Comparison of ENCODE assay signal across 11 cellular contexts in the genomic region with DNA sequence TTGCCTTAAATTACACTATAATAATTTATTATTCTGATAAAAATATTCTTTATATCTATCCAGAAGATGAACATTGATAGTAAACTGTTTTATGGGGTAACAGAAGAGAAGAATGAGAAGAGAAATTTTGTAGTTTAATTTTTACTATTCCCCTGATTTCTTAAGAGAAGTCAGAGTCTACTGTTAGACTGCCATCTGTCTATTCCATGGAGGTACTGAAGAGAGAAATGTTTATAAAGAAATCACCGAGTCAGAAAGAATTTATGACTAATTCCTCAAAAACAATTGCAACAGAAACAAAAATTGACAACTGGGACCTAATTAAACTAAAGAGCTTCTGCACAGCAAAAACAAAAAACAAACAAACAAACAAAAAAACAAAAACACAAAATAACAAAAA.
DNase-seq lines count a peak whose midpoint lies in the region; ATAC-seq, FAIRE-seq and TF ChIP-seq lines count a peak whose summit lies in the region.
"Had no signal": no experiment of that assay in that cellular context is flagged by ENCODE, and none has a peak within 500 bp of the region (broad histone marks: within the 10 kb centered on the region; RNA-seq: fewer than 3 reads in every experiment).

No MANE protein-coding gene starts in this region.

- H3K9me3 Mint-ChIP-seq in MCF 10A (ENCODE audit: unreplicated experiment) (no peaks in the 10 kb centered on the region), type B pancreatic cell (no peaks in the 10 kb centered on the region)
- H3K9me3 Mint-ChIP-seq: activated naive CD8-positive, alpha-beta T cell treated with anti-CD3 and anti-CD28 coated beads, Interleukin-2, amount 10 ng/mL, durations not matched to agents 7 days and 5 days; CD4-positive, CD25-positive, alpha-beta regulatory T cell had no signal

- H3K4me3 Mint-ChIP-seq in MCF 10A (ENCODE audit: unreplicated experiment) (no peak overlapping the region), type B pancreatic cell (no peak overlapping the region)
- H3K4me3 Mint-ChIP-seq: activated naive CD8-positive, alpha-beta T cell treated with anti-CD3 and anti-CD28 coated beads, Interleukin-2, amount 10 ng/mL, durations not matched to agents 7 days and 5 days; CD4-positive, CD25-positive, alpha-beta regulatory T cell had no signal

- H3K9me3 ChIP-seq in breast epithelium (no peaks in the 10 kb centered on the region), ovary (no peaks in the 10 kb centered on the region)

- peak; percentile 71 for ATAC-seq in SK-N-SH treated with all-trans-retinoic acid at 6 μM for 48 hours
- ATAC-seq: left colon had no signal

- peaks cover 16% of the 10 kb centered on the region for H3K36me3 Mint-ChIP-seq in MCF 10A (ENCODE audit: insufficient read depth, unreplicated experiment)
- peaks cover 9% of the 10 kb centered on the region for H3K36me3 Mint-ChIP-seq in type B pancreatic cell

- peak; percentile 90 for FAIRE-seq in frontal cortex (lab: Jason Lieb, UNC)

- peak; percentile 30 for DNase-seq in MCF 10A (ENCODE audit: unreplicated experiment)
- DNase-seq in breast epithelium (ENCODE audit: low spot score in 2 of 2) = no peak
- DNase-seq in frontal cortex (ENCODE audit: low spot score in 2 of 2) = no peak
- DNase-seq in type B pancreatic cell (ENCODE audit: extremely low spot score, unreplicated experiment) = no peak
- DNase-seq in ovary = no peak
- DNase-seq in NCI-H2107 (lab: John Stamatoyannopoulos, UW) = no peak
- DNase-seq in NCI-H128 (lab: John Stamatoyannopoulos, UW; ENCODE audit: unreplicated experiment) = no peak
- DNase-seq: activated naive CD8-positive, alpha-beta T cell treated with anti-CD3 and anti-CD28 coated beads, Interleukin-2, amount 10 ng/mL, durations not matched to agents 7 days and 5 days; CD4-positive, CD25-positive, alpha-beta regulatory T cell; left colon had no signal

- no peaks in the 10 kb centered on the region for H3K36me3 ChIP-seq in breast epithelium
- H3K36me3 ChIP-seq in ovary = no peaks in the 10 kb centered on the region

- H3K4me1 ChIP-seq in breast epithelium = no peaks in the 10 kb centered on the region
- no peaks in the 10 kb centered on the region for H3K4me1 ChIP-seq in ovary (ENCODE audit: insufficient read depth)

- H3K27ac Mint-ChIP-seq in MCF 10A (ENCODE audit: low read depth, unreplicated experiment) = no peak overlapping the region
- H3K27ac Mint-ChIP-seq in type B pancreatic cell = no peak overlapping the region
- H3K27ac Mint-ChIP-seq: activated naive CD8-positive, alpha-beta T cell treated with anti-CD3 and anti-CD28 coated beads, Interleukin-2, amount 10 ng/mL, durations not matched to agents 7 days and 5 days had no signal

- CTCF ChIA-PET in MCF 10A (lab: Yijun Ruan, JAX) = interaction anchor here (0.6 kb wide), 2 partner anchors 40 to 453 kb away, joined by 4 to 5 read pairs; no protein-coding TSS in a partner anchor

- TF ChIP-seq CTCF in MCF 10A (IDR thresholded peaks at IDR 0.05; ENCODE audit: unreplicated experiment) (peak; percentile 29), breast epithelium (IDR thresholded peaks at IDR 0.05) (no peak), type B pancreatic cell (conservative IDR thresholded peaks at IDR 0.05) (peak; percentile 59), ovary (IDR thresholded peaks at IDR 0.05) (no peak)

- 34 to 50% (median 39%) methylated on average over 1 of the region's 1 CpG for WGBS in ovary, 3 donors

- intact Hi-C loops in MCF 10A (cut with micrococcal nuclease) = loop anchor here (5.0 kb wide), 1 partner anchor 1320 kb away; no protein-coding TSS in a partner anchor
- intact Hi-C loops in breast epithelium (cut with DNase I; ENCODE audit: low total_unique reads) = no loop called here
- intact Hi-C loops in ovary (cut with DNase I) = no loop called here

- TF ChIP-seq POLR2A in breast epithelium (IDR thresholded peaks at IDR 0.05) = no peak
- no peak for TF ChIP-seq POLR2A in ovary (IDR thresholded peaks at IDR 0.05)

- H3K27me3 ChIP-seq in breast epithelium (no peaks in the 10 kb centered on the region), ovary (no peaks in the 10 kb centered on the region)

- no peak for TF ChIP-seq EP300 in ovary (IDR thresholded peaks at IDR 0.05)

- BruUV-seq in MCF 10A (replicated peaks; lab: Mats Ljungman, UMichigan) = no TSS peak

- POLR2A ChIA-PET in MCF 10A (lab: Yijun Ruan, JAX) = interaction anchor here (0.7 kb wide), 1 partner anchor 506 kb away, joined by 3 read pairs; no protein-coding TSS in a partner anchor

- H3K27me3 Mint-ChIP-seq in MCF 10A (ENCODE audit: insufficient read depth, unreplicated experiment) = no peaks in the 10 kb centered on the region
- H3K27me3 Mint-ChIP-seq in type B pancreatic cell = no peaks in the 10 kb centered on the region
- H3K27me3 Mint-ChIP-seq: activated naive CD8-positive, alpha-beta T cell treated with anti-CD3 and anti-CD28 coated beads, Interleukin-2, amount 10 ng/mL, durations not matched to agents 7 days and 5 days; CD4-positive, CD25-positive, alpha-beta regulatory T cell had no signal

- H3K4me3 ChIP-seq in breast epithelium (no peak overlapping the region), ovary (no peak overlapping the region)

- H3K27ac ChIP-seq in breast epithelium = no peak overlapping the region
- H3K27ac ChIP-seq in ovary = no peak overlapping the region

- H3K4me1 Mint-ChIP-seq in MCF 10A (ENCODE audit: insufficient read depth, unreplicated experiment) = peaks cover 7% of the 10 kb centered on the region
- H3K4me1 Mint-ChIP-seq in type B pancreatic cell (ENCODE audit: unreplicated experiment) = no peaks in the 10 kb centered on the region

TF ChIP-seq in SK-N-SH treated with all-trans-retinoic acid at 6 μM for 48 hours, 23 proteins besides CTCF, POLR2A, EP300 and RAD21 (continues in another document):
- no peak for TF ChIP-seq ZC3H10 (CRISPR knock-in tag; IDR thresholded peaks at IDR 0.05)
- TF ChIP-seq, protein P1, sequence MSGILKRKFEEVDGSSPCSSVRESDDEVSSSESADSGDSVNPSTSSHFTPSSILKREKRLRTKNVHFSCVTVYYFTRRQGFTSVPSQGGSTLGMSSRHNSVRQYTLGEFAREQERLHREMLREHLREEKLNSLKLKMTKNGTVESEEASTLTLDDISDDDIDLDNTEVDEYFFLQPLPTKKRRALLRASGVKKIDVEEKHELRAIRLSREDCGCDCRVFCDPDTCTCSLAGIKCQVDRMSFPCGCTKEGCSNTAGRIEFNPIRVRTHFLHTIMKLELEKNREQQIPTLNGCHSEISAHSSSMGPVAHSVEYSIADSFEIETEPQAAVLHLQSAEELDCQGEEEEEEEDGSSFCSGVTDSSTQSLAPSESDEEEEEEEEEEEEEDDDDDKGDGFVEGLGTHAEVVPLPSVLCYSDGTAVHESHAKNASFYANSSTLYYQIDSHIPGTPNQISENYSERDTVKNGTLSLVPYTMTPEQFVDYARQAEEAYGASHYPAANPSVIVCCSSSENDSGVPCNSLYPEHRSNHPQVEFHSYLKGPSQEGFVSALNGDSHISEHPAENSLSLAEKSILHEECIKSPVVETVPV (CRISPR knock-in tag; IDR thresholded peaks at IDR 0.05) = no peak
- TF ChIP-seq ZNF565 (CRISPR knock-in tag; conservative IDR thresholded peaks at IDR 0.05; ENCODE audit: low read depth) = no peak
- TF ChIP-seq GLIS3 (CRISPR knock-in tag; IDR thresholded peaks at IDR 0.05) = no peak
- no peak for TF ChIP-seq ZNF8 (CRISPR knock-in tag; IDR thresholded peaks at IDR 0.05)
- no peak for TF ChIP-seq BACH2 (CRISPR knock-in tag; IDR thresholded peaks at IDR 0.05; ENCODE audit: borderline replicate concordance)
- TF ChIP-seq ZNF70 (CRISPR knock-in tag; IDR thresholded peaks at IDR 0.05) = no peak
- TF ChIP-seq ARNTL (CRISPR knock-in tag; IDR thresholded peaks at IDR 0.05; ENCODE audit: borderline replicate concordance, low read depth) = no peak
- TF ChIP-seq, protein P2, sequence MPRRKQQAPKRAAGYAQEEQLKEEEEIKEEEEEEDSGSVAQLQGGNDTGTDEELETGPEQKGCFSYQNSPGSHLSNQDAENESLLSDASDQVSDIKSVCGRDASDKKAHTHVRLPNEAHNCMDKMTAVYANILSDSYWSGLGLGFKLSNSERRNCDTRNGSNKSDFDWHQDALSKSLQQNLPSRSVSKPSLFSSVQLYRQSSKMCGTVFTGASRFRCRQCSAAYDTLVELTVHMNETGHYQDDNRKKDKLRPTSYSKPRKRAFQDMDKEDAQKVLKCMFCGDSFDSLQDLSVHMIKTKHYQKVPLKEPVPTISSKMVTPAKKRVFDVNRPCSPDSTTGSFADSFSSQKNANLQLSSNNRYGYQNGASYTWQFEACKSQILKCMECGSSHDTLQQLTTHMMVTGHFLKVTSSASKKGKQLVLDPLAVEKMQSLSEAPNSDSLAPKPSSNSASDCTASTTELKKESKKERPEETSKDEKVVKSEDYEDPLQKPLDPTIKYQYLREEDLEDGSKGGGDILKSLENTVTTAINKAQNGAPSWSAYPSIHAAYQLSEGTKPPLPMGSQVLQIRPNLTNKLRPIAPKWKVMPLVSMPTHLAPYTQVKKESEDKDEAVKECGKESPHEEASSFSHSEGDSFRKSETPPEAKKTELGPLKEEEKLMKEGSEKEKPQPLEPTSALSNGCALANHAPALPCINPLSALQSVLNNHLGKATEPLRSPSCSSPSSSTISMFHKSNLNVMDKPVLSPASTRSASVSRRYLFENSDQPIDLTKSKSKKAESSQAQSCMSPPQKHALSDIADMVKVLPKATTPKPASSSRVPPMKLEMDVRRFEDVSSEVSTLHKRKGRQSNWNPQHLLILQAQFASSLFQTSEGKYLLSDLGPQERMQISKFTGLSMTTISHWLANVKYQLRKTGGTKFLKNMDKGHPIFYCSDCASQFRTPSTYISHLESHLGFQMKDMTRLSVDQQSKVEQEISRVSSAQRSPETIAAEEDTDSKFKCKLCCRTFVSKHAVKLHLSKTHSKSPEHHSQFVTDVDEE (CRISPR knock-in tag; IDR thresholded peaks at IDR 0.05) = no peak
- TF ChIP-seq ZFP30 (CRISPR knock-in tag; IDR thresholded peaks at IDR 0.05) = no peak
- TF ChIP-seq TCF4 (CRISPR knock-in tag; IDR thresholded peaks at IDR 0.05; ENCODE audit: borderline replicate concordance) = no peak
- no peak for TF ChIP-seq CSDC2 (CRISPR knock-in tag; IDR thresholded peaks at IDR 0.05)
- TF ChIP-seq, protein P3, sequence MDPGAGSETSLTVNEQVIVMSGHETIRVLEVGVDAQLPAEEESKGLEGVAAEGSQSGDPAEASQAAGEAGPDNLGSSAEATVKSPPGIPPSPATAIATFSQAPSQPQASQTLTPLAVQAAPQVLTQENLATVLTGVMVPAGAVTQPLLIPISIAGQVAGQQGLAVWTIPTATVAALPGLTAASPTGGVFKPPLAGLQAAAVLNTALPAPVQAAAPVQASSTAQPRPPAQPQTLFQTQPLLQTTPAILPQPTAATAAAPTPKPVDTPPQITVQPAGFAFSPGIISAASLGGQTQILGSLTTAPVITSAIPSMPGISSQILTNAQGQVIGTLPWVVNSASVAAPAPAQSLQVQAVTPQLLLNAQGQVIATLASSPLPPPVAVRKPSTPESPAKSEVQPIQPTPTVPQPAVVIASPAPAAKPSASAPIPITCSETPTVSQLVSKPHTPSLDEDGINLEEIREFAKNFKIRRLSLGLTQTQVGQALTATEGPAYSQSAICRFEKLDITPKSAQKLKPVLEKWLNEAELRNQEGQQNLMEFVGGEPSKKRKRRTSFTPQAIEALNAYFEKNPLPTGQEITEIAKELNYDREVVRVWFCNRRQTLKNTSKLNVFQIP (CRISPR knock-in tag; IDR thresholded peaks at IDR 0.05; ENCODE audit: borderline replicate concordance, low read depth) = no peak

Comparison
In these comparisons a context has a peak if more than half of its experiments do, and no peak if none do; other contexts are left out.
1. CTCF ChIP-seq: peak in MCF 10A (single experiment) and type B pancreatic cell (single experiment); none in breast epithelium (0 of 3) and ovary (0 of 3).